ENCODE assay signal across 24 cellular contexts in the genomic region with DNA sequence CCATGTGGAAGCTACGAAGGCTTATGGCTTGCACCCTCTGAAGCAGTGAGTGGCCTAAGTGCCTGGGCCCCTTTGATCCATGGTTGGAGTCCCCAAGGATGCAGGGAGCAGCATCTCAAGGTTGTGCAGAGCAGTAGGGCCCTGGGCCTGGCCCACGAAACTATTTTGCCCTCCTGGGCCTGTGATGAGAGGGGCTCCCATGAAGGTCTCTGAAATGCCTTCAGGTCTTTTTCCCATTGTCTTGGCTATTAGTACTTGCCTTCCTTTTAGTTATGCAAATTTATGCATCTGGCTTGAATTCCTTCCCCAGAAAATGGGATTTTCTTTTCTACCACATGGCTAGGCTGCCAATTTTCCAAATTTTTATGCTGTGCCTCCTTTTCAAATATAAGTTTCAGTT.
"Had no signal": no experiment of that assay in that cellular context is flagged by ENCODE, and none has a peak within 500 bp of the region (broad histone marks: within the 10 kb centered on the region; RNA-seq: fewer than 3 reads in every experiment).

No MANE protein-coding gene starts in this region.

- H3K27ac ChIP-seq: HL-60, SJCRH30 had no signal

- H3K27me3 ChIP-seq: SJCRH30 had no signal

- H3K4me1 ChIP-seq: SJCRH30 had no signal

- ATAC-seq: Panc1, PC-3, Right ventricle myocardium inferior, SK-N-SH treated with all-trans-retinoic acid at 6 μM for 48 hours had no signal

- H3K9me3 ChIP-seq: SJCRH30 had no signal

- DNase-seq: KBM-7, MV-4-11, NCI-H1048, NCI-H1105, NCI-H1417, NCI-H1436 treated with DMSO at 0.1 percent for 48 hours, NCI-H1694, NCI-H187 treated with DMSO at 0.1 percent for 48 hours, NCI-H2081, NCI-H2107, NCI-H226, NCI-H446, NCI-H510A, NCI-H524 treated with DMSO at 0.1 percent for 48 hours, NCI-H69, NCI-H774, PC-3, SHP77 treated with DMSO at 0.1 percent for 48 hours, SJCRH30, T-helper 1 cell had no signal
